Comparison of ENCODE assay signal across 1 cellular context in the genomic region with DNA sequence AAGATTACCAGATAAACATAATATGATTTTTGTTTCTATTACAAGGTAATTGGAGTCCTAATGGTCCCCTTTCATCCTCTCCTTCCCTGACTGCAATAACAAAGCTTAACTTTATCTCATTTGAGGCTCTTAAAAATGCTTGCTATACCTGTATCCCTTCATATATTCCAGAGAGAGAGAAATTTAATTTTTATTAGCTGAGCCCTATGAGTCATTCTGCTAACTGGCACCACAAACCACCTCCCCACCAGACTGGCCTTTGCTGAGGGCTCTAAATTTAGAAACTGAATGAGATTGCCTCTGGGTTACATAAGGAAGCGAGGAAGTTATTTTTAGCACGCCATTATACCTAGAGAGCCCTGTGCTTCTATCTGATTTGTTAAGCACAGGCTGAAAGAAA.
TF ChIP-seq lines count a peak whose summit lies in the region.

No MANE protein-coding gene starts in this region.

TF ChIP-seq in H1, 55 proteins besides CTCF, POLR2A, EP300 and RAD21 (continued from another document):
- TF ChIP-seq, protein P1, sequence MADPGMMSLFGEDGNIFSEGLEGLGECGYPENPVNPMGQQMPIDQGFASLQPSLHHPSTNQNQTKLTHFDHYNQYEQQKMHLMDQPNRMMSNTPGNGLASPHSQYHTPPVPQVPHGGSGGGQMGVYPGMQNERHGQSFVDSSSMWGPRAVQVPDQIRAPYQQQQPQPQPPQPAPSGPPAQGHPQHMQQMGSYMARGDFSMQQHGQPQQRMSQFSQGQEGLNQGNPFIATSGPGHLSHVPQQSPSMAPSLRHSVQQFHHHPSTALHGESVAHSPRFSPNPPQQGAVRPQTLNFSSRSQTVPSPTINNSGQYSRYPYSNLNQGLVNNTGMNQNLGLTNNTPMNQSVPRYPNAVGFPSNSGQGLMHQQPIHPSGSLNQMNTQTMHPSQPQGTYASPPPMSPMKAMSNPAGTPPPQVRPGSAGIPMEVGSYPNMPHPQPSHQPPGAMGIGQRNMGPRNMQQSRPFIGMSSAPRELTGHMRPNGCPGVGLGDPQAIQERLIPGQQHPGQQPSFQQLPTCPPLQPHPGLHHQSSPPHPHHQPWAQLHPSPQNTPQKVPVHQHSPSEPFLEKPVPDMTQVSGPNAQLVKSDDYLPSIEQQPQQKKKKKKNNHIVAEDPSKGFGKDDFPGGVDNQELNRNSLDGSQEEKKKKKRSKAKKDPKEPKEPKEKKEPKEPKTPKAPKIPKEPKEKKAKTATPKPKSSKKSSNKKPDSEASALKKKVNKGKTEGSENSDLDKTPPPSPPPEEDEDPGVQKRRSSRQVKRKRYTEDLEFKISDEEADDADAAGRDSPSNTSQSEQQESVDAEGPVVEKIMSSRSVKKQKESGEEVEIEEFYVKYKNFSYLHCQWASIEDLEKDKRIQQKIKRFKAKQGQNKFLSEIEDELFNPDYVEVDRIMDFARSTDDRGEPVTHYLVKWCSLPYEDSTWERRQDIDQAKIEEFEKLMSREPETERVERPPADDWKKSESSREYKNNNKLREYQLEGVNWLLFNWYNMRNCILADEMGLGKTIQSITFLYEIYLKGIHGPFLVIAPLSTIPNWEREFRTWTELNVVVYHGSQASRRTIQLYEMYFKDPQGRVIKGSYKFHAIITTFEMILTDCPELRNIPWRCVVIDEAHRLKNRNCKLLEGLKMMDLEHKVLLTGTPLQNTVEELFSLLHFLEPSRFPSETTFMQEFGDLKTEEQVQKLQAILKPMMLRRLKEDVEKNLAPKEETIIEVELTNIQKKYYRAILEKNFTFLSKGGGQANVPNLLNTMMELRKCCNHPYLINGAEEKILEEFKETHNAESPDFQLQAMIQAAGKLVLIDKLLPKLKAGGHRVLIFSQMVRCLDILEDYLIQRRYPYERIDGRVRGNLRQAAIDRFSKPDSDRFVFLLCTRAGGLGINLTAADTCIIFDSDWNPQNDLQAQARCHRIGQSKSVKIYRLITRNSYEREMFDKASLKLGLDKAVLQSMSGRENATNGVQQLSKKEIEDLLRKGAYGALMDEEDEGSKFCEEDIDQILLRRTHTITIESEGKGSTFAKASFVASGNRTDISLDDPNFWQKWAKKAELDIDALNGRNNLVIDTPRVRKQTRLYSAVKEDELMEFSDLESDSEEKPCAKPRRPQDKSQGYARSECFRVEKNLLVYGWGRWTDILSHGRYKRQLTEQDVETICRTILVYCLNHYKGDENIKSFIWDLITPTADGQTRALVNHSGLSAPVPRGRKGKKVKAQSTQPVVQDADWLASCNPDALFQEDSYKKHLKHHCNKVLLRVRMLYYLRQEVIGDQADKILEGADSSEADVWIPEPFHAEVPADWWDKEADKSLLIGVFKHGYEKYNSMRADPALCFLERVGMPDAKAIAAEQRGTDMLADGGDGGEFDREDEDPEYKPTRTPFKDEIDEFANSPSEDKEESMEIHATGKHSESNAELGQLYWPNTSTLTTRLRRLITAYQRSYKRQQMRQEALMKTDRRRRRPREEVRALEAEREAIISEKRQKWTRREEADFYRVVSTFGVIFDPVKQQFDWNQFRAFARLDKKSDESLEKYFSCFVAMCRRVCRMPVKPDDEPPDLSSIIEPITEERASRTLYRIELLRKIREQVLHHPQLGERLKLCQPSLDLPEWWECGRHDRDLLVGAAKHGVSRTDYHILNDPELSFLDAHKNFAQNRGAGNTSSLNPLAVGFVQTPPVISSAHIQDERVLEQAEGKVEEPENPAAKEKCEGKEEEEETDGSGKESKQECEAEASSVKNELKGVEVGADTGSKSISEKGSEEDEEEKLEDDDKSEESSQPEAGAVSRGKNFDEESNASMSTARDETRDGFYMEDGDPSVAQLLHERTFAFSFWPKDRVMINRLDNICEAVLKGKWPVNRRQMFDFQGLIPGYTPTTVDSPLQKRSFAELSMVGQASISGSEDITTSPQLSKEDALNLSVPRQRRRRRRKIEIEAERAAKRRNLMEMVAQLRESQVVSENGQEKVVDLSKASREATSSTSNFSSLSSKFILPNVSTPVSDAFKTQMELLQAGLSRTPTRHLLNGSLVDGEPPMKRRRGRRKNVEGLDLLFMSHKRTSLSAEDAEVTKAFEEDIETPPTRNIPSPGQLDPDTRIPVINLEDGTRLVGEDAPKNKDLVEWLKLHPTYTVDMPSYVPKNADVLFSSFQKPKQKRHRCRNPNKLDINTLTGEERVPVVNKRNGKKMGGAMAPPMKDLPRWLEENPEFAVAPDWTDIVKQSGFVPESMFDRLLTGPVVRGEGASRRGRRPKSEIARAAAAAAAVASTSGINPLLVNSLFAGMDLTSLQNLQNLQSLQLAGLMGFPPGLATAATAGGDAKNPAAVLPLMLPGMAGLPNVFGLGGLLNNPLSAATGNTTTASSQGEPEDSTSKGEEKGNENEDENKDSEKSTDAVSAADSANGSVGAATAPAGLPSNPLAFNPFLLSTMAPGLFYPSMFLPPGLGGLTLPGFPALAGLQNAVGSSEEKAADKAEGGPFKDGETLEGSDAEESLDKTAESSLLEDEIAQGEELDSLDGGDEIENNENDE (IDR thresholded peaks at IDR 0.05; ENCODE audit: insufficient replicate concordance, low read length): no peak
- TF ChIP-seq SP1 (IDR thresholded peaks at IDR 0.05; ENCODE audit: low read depth, low read length) (no peak), SAP30 (IDR thresholded peaks at IDR 0.05; ENCODE audit: insufficient read depth, insufficient replicate concordance, low read length) (no peak), TEAD4 (IDR thresholded peaks at IDR 0.05; ENCODE audit: low read depth, low read length) (no peak), EGR1 (IDR thresholded peaks at IDR 0.05; ENCODE audit: borderline replicate concordance, low read depth, low read length) (no peak), TAF1 (IDR thresholded peaks at IDR 0.05; ENCODE audit: low read depth, low read length) (no peak), PHF8 (conservative IDR thresholded peaks at IDR 0.05; ENCODE audit: low read depth, low read length) (no peak), BRCA1 (IDR thresholded peaks at IDR 0.05; ENCODE audit: low read depth, low read length) (no peak), POLR2AphosphoS5 (IDR thresholded peaks at IDR 0.05; ENCODE audit: low read depth, low read length) (no peak), NRF1 (IDR thresholded peaks at IDR 0.05; ENCODE audit: low read depth, low read length) (no peak), JUN (IDR thresholded peaks at IDR 0.05; ENCODE audit: low read depth, low read length) (no peak), CBX8 (IDR thresholded peaks at IDR 0.05; ENCODE audit: borderline replicate concordance, low read depth, low read length) (no peak), FOSL1 (IDR thresholded peaks at IDR 0.05; ENCODE audit: insufficient read depth, low read depth, low read length) (no peak), SP2 (IDR thresholded peaks at IDR 0.05; ENCODE audit: low read length) (no peak), MAFK (IDR thresholded peaks at IDR 0.05; ENCODE audit: low read depth, low read length) (no peak)
